Comparison of ENCODE assay signal across 10 cellular contexts in the genomic region with DNA sequence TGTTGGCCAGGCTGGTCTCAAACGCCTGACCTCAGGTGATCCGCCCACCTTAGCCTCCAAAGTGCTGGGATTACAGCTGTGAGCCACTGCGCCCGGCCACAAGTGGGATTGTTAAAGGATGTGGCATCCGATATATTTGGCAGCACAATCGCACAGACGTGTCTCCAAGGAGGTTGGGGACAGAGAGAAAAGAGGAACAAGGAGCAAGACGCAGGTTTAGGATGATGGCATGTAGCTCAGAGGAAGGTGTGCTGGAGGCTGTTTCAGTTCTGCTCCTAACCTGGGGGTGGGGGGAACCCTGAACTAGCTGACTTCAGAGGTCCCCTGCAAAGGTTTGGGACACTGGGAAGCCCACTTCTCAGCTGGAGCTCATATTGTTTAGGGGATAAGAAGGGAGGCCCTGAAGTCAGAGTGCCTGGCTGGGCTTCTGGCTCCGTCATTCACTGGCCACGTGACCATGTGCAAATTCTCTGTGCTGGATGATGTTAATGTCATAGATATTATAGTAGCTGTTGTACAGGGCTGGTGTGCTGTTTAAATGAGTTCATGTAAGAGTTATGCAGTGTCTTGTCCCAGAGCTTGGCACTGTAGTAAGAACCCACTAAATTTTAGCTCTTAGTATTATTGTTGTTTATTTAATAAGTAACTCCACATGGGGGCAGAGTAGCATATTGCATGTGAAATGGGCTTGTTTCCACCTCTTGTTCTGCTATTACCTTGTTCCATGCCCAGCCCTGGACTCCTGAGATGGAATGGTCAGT.
DNase-seq lines count a peak whose midpoint lies in the region; ATAC-seq and TF ChIP-seq lines count a peak whose summit lies in the region.
"Had no signal": no experiment of that assay in that cellular context is flagged by ENCODE, and none has a peak within 500 bp of the region (broad histone marks: within the 10 kb centered on the region; RNA-seq: fewer than 3 reads in every experiment).

No MANE protein-coding gene starts in this region.

- CTCF ChIA-PET in activated CD8-positive, alpha-beta T cell treated with anti-CD3 and anti-CD28 coated beads, Interleukin-2, amount 10 ng/mL, durations not matched to agents 7 days and 5 days (lab: Charles Lee), result interaction anchor here (1.0 to 7.2 kb wide), 3 partner anchors 43 to 167 kb away, joined by 4 to 175 read pairs (median 5); partner anchors contain the start of gene ST3GAL4

- TF ChIP-seq CTCF in neural progenitor cell (IDR thresholded peaks at IDR 0.05), result peak; percentile 8

- POLR2A ChIA-PET in activated CD8-positive, alpha-beta T cell treated with anti-CD3 and anti-CD28 coated beads, Interleukin-2, amount 10 ng/mL, durations not matched to agents 7 days and 5 days (lab: Charles Lee), result no interaction called here

- no peaks in the 10 kb centered on the region for H4K20me1 ChIP-seq in neural progenitor cell (ENCODE audit: low read depth)

- no peak overlapping the region for H3K4me3 Mint-ChIP-seq in neural progenitor cell
- H3K4me3 Mint-ChIP-seq in activated CD8-positive, alpha-beta T cell treated with anti-CD3 and anti-CD28 coated beads, Interleukin-2, amount 10 ng/mL, durations not matched to agents 7 days and 5 days, result no peak overlapping the region
- H3K4me3 Mint-ChIP-seq: stimulated activated naive CD8-positive, alpha-beta T cell treated with anti-CD3 and anti-CD28 coated beads, Interleukin-15, amount 100 ng/mL, for 72 hours; T-helper 1 cell treated with Interleukin-12 subunit alpha and Interleukin-12 subunit beta and Interleukin-4 antibody, amounts not matched to agents 30 μg/mL and 1 μg/mL, for 36 hours had no signal

- no peak overlapping the region for H2AFZ ChIP-seq in neural progenitor cell (replicated peaks)

- H3K4me1 Mint-ChIP-seq in neural progenitor cell, result peaks cover 56% of the 10 kb centered on the region
- peaks cover 7% of the 10 kb centered on the region for H3K4me1 Mint-ChIP-seq in activated CD8-positive, alpha-beta T cell treated with anti-CD3 and anti-CD28 coated beads, Interleukin-2, amount 10 ng/mL, durations not matched to agents 7 days and 5 days (ENCODE audit: low read depth)

- peak; percentile 67 for ATAC-seq in GM18502 (IDR thresholded peaks at IDR 0.05; ENCODE audit: poor library complexity, unreplicated experiment)
- peak; percentile 43 for ATAC-seq in HG02763 (IDR thresholded peaks at IDR 0.05; ENCODE audit: unreplicated experiment)
- ATAC-seq in activated CD8-positive, alpha-beta T cell treated with anti-CD3 and anti-CD28 coated beads, Interleukin-2, amount 10 ng/mL, durations not matched to agents 7 days and 5 days, result no peak
- ATAC-seq: stimulated activated naive CD8-positive, alpha-beta T cell treated with anti-CD3 and anti-CD28 coated beads, Interleukin-15, amount 100 ng/mL, for 72 hours had no signal

- H3K27ac Mint-ChIP-seq in neural progenitor cell, result peak overlapping the region; percentile 75
- H3K27ac Mint-ChIP-seq in activated CD8-positive, alpha-beta T cell treated with anti-CD3 and anti-CD28 coated beads, Interleukin-2, amount 10 ng/mL, durations not matched to agents 7 days and 5 days, result no peak overlapping the region
- H3K27ac Mint-ChIP-seq: stimulated activated naive CD8-positive, alpha-beta T cell treated with anti-CD3 and anti-CD28 coated beads, Interleukin-15, amount 100 ng/mL, for 72 hours; T-helper 1 cell treated with Interleukin-12 subunit alpha and Interleukin-12 subunit beta and Interleukin-4 antibody, amounts not matched to agents 30 μg/mL and 1 μg/mL, for 36 hours had no signal

- H3K9me3 ChIP-seq in neural progenitor cell (ENCODE audit: low read depth), result no peaks in the 10 kb centered on the region

- no peak overlapping the region for H3K4me2 ChIP-seq in neural progenitor cell

- H3K36me3 ChIP-seq in neural progenitor cell, result no peaks in the 10 kb centered on the region

- DNase-seq in RPMI7951 (ENCODE audit: low read depth), result peak; percentile 3
- no peak for DNase-seq in neural progenitor cell (ENCODE audit: low spot score)
- DNase-seq in activated CD8-positive, alpha-beta T cell treated with anti-CD3 and anti-CD28 coated beads, Interleukin-2, amount 10 ng/mL, durations not matched to agents 7 days and 5 days, result no peak
- no peak for DNase-seq in COLO829 (ENCODE audit: low spot score)
- DNase-seq in T-helper 9 cell, result no peak
- DNase-seq in UCSD-AML1 (lab: John Stamatoyannopoulos, UW; ENCODE audit: unreplicated experiment), result no peak
- DNase-seq: stimulated activated naive CD8-positive, alpha-beta T cell treated with anti-CD3 and anti-CD28 coated beads, Interleukin-15, amount 100 ng/mL, for 72 hours had no signal

- peaks cover 4% of the 10 kb centered on the region for H3K27me3 Mint-ChIP-seq in neural progenitor cell (ENCODE audit: insufficient read depth, low read depth)
- H3K27me3 Mint-ChIP-seq in activated CD8-positive, alpha-beta T cell treated with anti-CD3 and anti-CD28 coated beads, Interleukin-2, amount 10 ng/mL, durations not matched to agents 7 days and 5 days (ENCODE audit: low read depth), result peaks cover 4% of the 10 kb centered on the region
- H3K27me3 Mint-ChIP-seq: stimulated activated naive CD8-positive, alpha-beta T cell treated with anti-CD3 and anti-CD28 coated beads, Interleukin-15, amount 100 ng/mL, for 72 hours had no signal

- no peaks in the 10 kb centered on the region for H3K36me3 Mint-ChIP-seq in neural progenitor cell
- H3K36me3 Mint-ChIP-seq in activated CD8-positive, alpha-beta T cell treated with anti-CD3 and anti-CD28 coated beads, Interleukin-2, amount 10 ng/mL, durations not matched to agents 7 days and 5 days (ENCODE audit: low read depth), result no peaks in the 10 kb centered on the region

- H3K4me1 ChIP-seq in neural progenitor cell, result peaks cover 56% of the 10 kb centered on the region

- H3K9ac ChIP-seq in neural progenitor cell, result no peak overlapping the region

- H3K9me3 Mint-ChIP-seq in neural progenitor cell, result no peaks in the 10 kb centered on the region
- H3K9me3 Mint-ChIP-seq in activated CD8-positive, alpha-beta T cell treated with anti-CD3 and anti-CD28 coated beads, Interleukin-2, amount 10 ng/mL, durations not matched to agents 7 days and 5 days (ENCODE audit: insufficient read depth), result no peaks in the 10 kb centered on the region
- H3K9me3 Mint-ChIP-seq: stimulated activated naive CD8-positive, alpha-beta T cell treated with anti-CD3 and anti-CD28 coated beads, Interleukin-15, amount 100 ng/mL, for 72 hours; T-helper 1 cell treated with Interleukin-12 subunit alpha and Interleukin-12 subunit beta and Interleukin-4 antibody, amounts not matched to agents 30 μg/mL and 1 μg/mL, for 36 hours had no signal

- H3K27me3 ChIP-seq in neural progenitor cell, result no peaks in the 10 kb centered on the region

- no peak overlapping the region for H3K4me3 ChIP-seq in neural progenitor cell

- no peaks in the 10 kb centered on the region for H3K79me2 ChIP-seq in neural progenitor cell (ENCODE audit: low read depth)

- H3F3A ChIP-seq in neural progenitor cell (ENCODE audit: low read depth), result peaks cover 14% of the 10 kb centered on the region

- H3K27ac ChIP-seq in neural progenitor cell, result no peak overlapping the region
